In genomic region chr6:86756623-86757246, GRCh38 we compare ENCODE assay signal across 1 cellular context.
TF ChIP-seq lines count a peak whose summit lies in the region.

No MANE protein-coding gene starts in this region.

TF ChIP-seq in GM23338, 12 proteins besides CTCF, POLR2A, EP300 and RAD21 (continued from another document):
- TF ChIP-seq ZNF462 (CRISPR knock-in tag; IDR thresholded peaks at IDR 0.05) (peak; percentile 27; the same call in 1 of the 2 replicates), JUNB (IDR thresholded peaks at IDR 0.05; ENCODE audit: unreplicated experiment) (no peak), EZH2phosphoT487 (IDR thresholded peaks at IDR 0.05; ENCODE audit: unreplicated experiment) (no peak), STAT1 (IDR thresholded peaks at IDR 0.05; ENCODE audit: unreplicated experiment) (no peak), POLR2AphosphoS5 (IDR thresholded peaks at IDR 0.05; ENCODE audit: low read depth) (no peak), CREB1 (CRISPR knock-in tag; IDR thresholded peaks at IDR 0.05; ENCODE audit: low read depth) (no peak), REST (IDR thresholded peaks at IDR 0.05; ENCODE audit: unreplicated experiment) (no peak), ETS1 (IDR thresholded peaks at IDR 0.05) (no peak), ZNF114 (CRISPR knock-in tag; IDR thresholded peaks at IDR 0.05) (no peak), ZNF331 (CRISPR knock-in tag; IDR thresholded peaks at IDR 0.05; ENCODE audit: low read depth) (no peak)
